In genomic region chr16:75462804-75463203, GRCh38 we compare ENCODE assay signal across 8 cellular contexts. TPM values are rescaled to one million over a fixed set of nuclear protein-coding genes. Genes with fewer than 3 reads are reported as not detected.
DNase-seq lines count a peak whose midpoint lies in the region; ATAC-seq, FAIRE-seq and TF ChIP-seq lines count a peak whose summit lies in the region.

No MANE protein-coding gene starts in this region.

- POLR2A ChIA-PET in CD4-positive, alpha-beta T cell (lab: Charles Lee), result interaction anchor here (1.0 kb wide), 1 partner anchor 185 kb away, joined by 6 read pairs; the partner anchor contains the start of genes KARS1 and TERF2IP

- peaks cover 63% of the 10 kb centered on the region for H3K79me2 ChIP-seq in keratinocyte (ENCODE audit: control insufficient read depth, insufficient read depth, low read length)

- intact Hi-C loops in CD4-positive, alpha-beta T cell (cut with DNase I, micrococcal nuclease), result loop anchor here (5.0 to 10.0 kb wide), 4 partner anchors 41 to 1732 kb away; partner anchors contain the start of genes GABARAPL2 (in 2 of the 2), KARS1 (in 1 of the 2), MON1B (in 1 of the 2) and SYCE1L (in 1 of the 2)

- H3K4me1 ChIP-seq in keratinocyte (ENCODE audit: control insufficient read depth, extremely low read depth, insufficient read depth, low read length), result peaks cover 15% of the 10 kb centered on the region

- no peak overlapping the region for H2AFZ ChIP-seq in keratinocyte (ENCODE audit: control insufficient read depth, low read length)

- H3K36me3 ChIP-seq in keratinocyte (ENCODE audit: control insufficient read depth in 2 of 2, extremely low read depth in 1 of 2, insufficient read depth in 2 of 2, low read length in 2 of 2), result peaks cover 4 to 14% of the 10 kb centered on the region in 2 experiments

- H3K4me3 ChIP-seq in keratinocyte (ENCODE audit: control insufficient read depth in 2 of 3, extremely low read depth in 1 of 3, insufficient read depth in 2 of 3, low read depth in 1 of 3, low read length in 3 of 3), result peak overlapping the region; percentile 69 to 81 (median 73)

- peaks cover 23% of the 10 kb centered on the region for H3K36me3 Mint-ChIP-seq in CD4-positive, alpha-beta T cell (ENCODE audit: low read depth)
- H3K36me3 Mint-ChIP-seq in T-helper 17 cell (ENCODE audit: low read depth), result no peaks in the 10 kb centered on the region

- H3K27me3 ChIP-seq in CD4-positive, alpha-beta T cell (ENCODE audit: control insufficient read depth, insufficient read depth, low read length), result no peaks in the 10 kb centered on the region
- H3K27me3 ChIP-seq in keratinocyte (ENCODE audit: control insufficient read depth, extremely low read depth, insufficient read depth, low read length), result no peaks in the 10 kb centered on the region

- no peaks in the 10 kb centered on the region for H3K9me3 Mint-ChIP-seq in CD4-positive, alpha-beta T cell

- H3K27ac ChIP-seq in CD4-positive, alpha-beta T cell (ENCODE audit: low read depth, low read length), result no peak overlapping the region
- peak overlapping the region; percentile 58 for H3K27ac ChIP-seq in keratinocyte (ENCODE audit: control insufficient read depth, insufficient read depth, low read length)

- TF ChIP-seq CTCF in CD4-positive, alpha-beta T cell (IDR thresholded peaks at IDR 0.05), result no peak
- no peak for TF ChIP-seq CTCF in keratinocyte (optimal IDR thresholded peaks at IDR 0.05 in 1 of 3, IDR thresholded peaks at IDR 0.05 in 1 of 3, conservative IDR thresholded peaks at IDR 0.05 in 1 of 3; ENCODE audit: extremely low read depth in 1 of 3, insufficient read depth in 2 of 3, low read length in 3 of 3)

- no peak for FAIRE-seq in keratinocyte (lab: Jason Lieb, UNC)

- peak overlapping the region; percentile 85 for H3K4me2 ChIP-seq in keratinocyte (ENCODE audit: control insufficient read depth, extremely low read depth, insufficient read depth, low read depth, low read length)

- CTCF ChIA-PET in CD4-positive, alpha-beta T cell (lab: Charles Lee), result no interaction called here

- H4K20me1 ChIP-seq in keratinocyte (ENCODE audit: control insufficient read depth, extremely low read depth, insufficient read depth, low read length), result peaks cover 3% of the 10 kb centered on the region

- dilution Hi-C loops in keratinocyte (cut with MboI; ENCODE audit: extremely low pct_ligation_motif_present, low sequenced_read_pairs), result no loop called here

- H3K9ac ChIP-seq in keratinocyte (ENCODE audit: control insufficient read depth, extremely low read depth, insufficient read depth, low read length), result peak overlapping the region; percentile 83

- H3K4me3 Mint-ChIP-seq in CD4-positive, alpha-beta T cell, result peak overlapping the region; percentile 96
- H3K4me3 Mint-ChIP-seq in T-helper 17 cell, result peak overlapping the region; percentile 97

- H3K9me3 ChIP-seq in CD4-positive, alpha-beta T cell (ENCODE audit: control insufficient read depth, low read length), result no peaks in the 10 kb centered on the region
- H3K9me3 ChIP-seq in T-helper 17 cell (ENCODE audit: control insufficient read depth, low read length, poor library complexity, severe bottlenecking), result no peaks in the 10 kb centered on the region
- H3K9me3 ChIP-seq in keratinocyte (ENCODE audit: control insufficient read depth, low read depth, low read length), result no peaks in the 10 kb centered on the region

- ATAC-seq in CD4-positive, alpha-beta T cell (ENCODE audit: poor library complexity), result peak; percentile 15
- ATAC-seq in GM21717 (IDR thresholded peaks at IDR 0.05; ENCODE audit: unreplicated experiment) (peak; percentile 33), T-helper 17 cell (peak; percentile 6), HG03139 (IDR thresholded peaks at IDR 0.05; ENCODE audit: unreplicated experiment) (no peak)

- peak overlapping the region; percentile 95 for H3K27ac Mint-ChIP-seq in CD4-positive, alpha-beta T cell
- peak overlapping the region; percentile 90 for H3K27ac Mint-ChIP-seq in T-helper 17 cell

- peaks cover 58% of the 10 kb centered on the region for H3K4me1 Mint-ChIP-seq in CD4-positive, alpha-beta T cell (ENCODE audit: low read depth)
- H3K4me1 Mint-ChIP-seq in T-helper 17 cell, result peaks cover 46% of the 10 kb centered on the region

- no peak for DNase-seq in CD4-positive, alpha-beta T cell
- DNase-seq in T-helper 17 cell, result no peak
- no peak for DNase-seq in keratinocyte (ENCODE audit: low read depth, low spot score)
- DNase-seq in iPS-NIHi7 (ENCODE audit: extremely low spot score), result no peak
- DNase-seq in hippocampal formation (lab: John Stamatoyannopoulos, UW), result no peak
- DNase-seq in NCI-H446 treated with DMSO at 0.1 percent for 48 hours (lab: John Stamatoyannopoulos, UW), result no peak

- H3K9me1 ChIP-seq in keratinocyte (ENCODE audit: control insufficient read depth, extremely low read depth, insufficient read depth, low read length), result no peaks in the 10 kb centered on the region

- H3K27me3 Mint-ChIP-seq in CD4-positive, alpha-beta T cell, result no peaks in the 10 kb centered on the region
- no peaks in the 10 kb centered on the region for H3K27me3 Mint-ChIP-seq in T-helper 17 cell

RNA-seq across cellular contexts. Expression of gene TMEM170A, which starts 1.7 kb away (rescaled TPM):
- total RNA-seq in CD4-positive, alpha-beta T cell, result 10 to 100 TPM; 34.3 to 37.8 TPM
- 10 to 100 TPM; 39.7 to 46.5 TPM for total RNA-seq in T-helper 17 cell
- 13.2 to 22.1 TPM (median 14.5 TPM) in 3 replicates for polyA plus RNA-seq in keratinocyte
- 6.4 TPM for polyA plus RNA-seq in keratinocyte (2011; ENCODE audit: low read depth)
- 7.2 and 12.6 TPM in 2 replicates for polyA plus RNA-seq in keratinocyte (2011; cell fraction: cytosol; rRNA removed)
- 16.4 and 17.4 TPM in 2 replicates for polyA plus RNA-seq in keratinocyte (2011; cell fraction: nucleus; rRNA removed)
- 10.1 and 15.8 TPM in 2 replicates for polyA plus RNA-seq in keratinocyte (2012; ENCODE audit: low replicate concordance)
- 4.1 to 15.9 TPM (median 10.9 TPM) in 3 replicates for polyA minus RNA-seq in keratinocyte
- 8.8 TPM for polyA minus RNA-seq in keratinocyte (2011; cell fraction: cytosol; rRNA and poly(A)+ RNA removed)
- 12.8 and 23.4 TPM in 2 replicates for polyA minus RNA-seq in keratinocyte (2011; cell fraction: nucleus; rRNA and poly(A)+ RNA removed)

RNA-seq across cellular contexts. Expression of gene CFDP1, which starts 29.5 kb away (rescaled TPM):
- 10 to 100 TPM; 23.0 to 25.5 TPM for total RNA-seq in CD4-positive, alpha-beta T cell
- total RNA-seq in T-helper 17 cell, result 10 to 100 TPM; 33.6 to 34.7 TPM
- polyA plus RNA-seq in keratinocyte, result 22.3 to 42.1 TPM (median 32.8 TPM) in 3 replicates
- 131 TPM for polyA plus RNA-seq in keratinocyte (2011; ENCODE audit: low read depth)
- polyA plus RNA-seq in keratinocyte (2011; cell fraction: cytosol; rRNA removed), result 33.8 and 43.1 TPM in 2 replicates
- 14.3 and 25.7 TPM in 2 replicates for polyA plus RNA-seq in keratinocyte (2011; cell fraction: nucleus; rRNA removed)
- polyA plus RNA-seq in keratinocyte (2012; ENCODE audit: low replicate concordance), result 37.4 and 45.9 TPM in 2 replicates
- 2.7 to 17.7 TPM (median 6.8 TPM) in 3 replicates for polyA minus RNA-seq in keratinocyte
- 18.0 TPM for polyA minus RNA-seq in keratinocyte (2011; cell fraction: cytosol; rRNA and poly(A)+ RNA removed)
- polyA minus RNA-seq in keratinocyte (2011; cell fraction: nucleus; rRNA and poly(A)+ RNA removed), result 6.6 and 23.9 TPM in 2 replicates

RNA-seq across cellular contexts. Expression of gene CHST6, which starts 32.4 kb away (rescaled TPM):
- total RNA-seq in CD4-positive, alpha-beta T cell, result not detected
- total RNA-seq in T-helper 17 cell, result not detected
- 0.03 to 0.27 TPM (median 0.14 TPM) in 3 replicates for polyA plus RNA-seq in keratinocyte
- 0.07 TPM for polyA plus RNA-seq in keratinocyte (2011; ENCODE audit: low read depth)
- polyA plus RNA-seq in keratinocyte (2011; cell fraction: cytosol; rRNA removed), result 0.04 TPM in 2 replicates
- 0.23 and 0.32 TPM in 2 replicates for polyA plus RNA-seq in keratinocyte (2011; cell fraction: nucleus; rRNA removed)
- 0.14 and 0.47 TPM in 2 replicates for polyA plus RNA-seq in keratinocyte (2012; ENCODE audit: low replicate concordance)
- 0.03 to 0.59 TPM (median 0.06 TPM) in 3 replicates for polyA minus RNA-seq in keratinocyte
- 0.19 TPM for polyA minus RNA-seq in keratinocyte (2011; cell fraction: cytosol; rRNA and poly(A)+ RNA removed)
- 0.47 and 0.53 TPM in 2 replicates for polyA minus RNA-seq in keratinocyte (2011; cell fraction: nucleus; rRNA and poly(A)+ RNA removed)
